ENCODE assay signal across 11 cellular contexts in genomic region chr12:103571286-103571685, GRCh38. TPM values are rescaled to one million over a fixed set of nuclear protein-coding genes. Genes with fewer than 3 reads are reported as not detected.
DNase-seq lines count a peak whose midpoint lies in the region; ATAC-seq, FAIRE-seq and TF ChIP-seq lines count a peak whose summit lies in the region.
"Had no signal": no experiment of that assay in that cellular context is flagged by ENCODE, and none has a peak within 500 bp of the region (broad histone marks: within the 10 kb centered on the region; RNA-seq: fewer than 3 reads in every experiment).

No MANE protein-coding gene starts in this region.

- H3K27ac ChIP-seq in small intestine (ENCODE audit: low read depth in 1 of 2, low read length in 1 of 2): no peak overlapping the region
- H3K27ac ChIP-seq in coronary artery: no peak overlapping the region
- H3K27ac ChIP-seq: skin epidermis, thoracic aorta had no signal

- peak; percentile 29 for DNase-seq in NCI-H187 treated with DMSO at 0.1 percent for 48 hours (lab: John Stamatoyannopoulos, UW)
- peak; percentile 49 for DNase-seq in SW480 (ENCODE audit: low spot score)
- DNase-seq in iPS-NIHi7 (ENCODE audit: extremely low spot score): peak; percentile 50
- DNase-seq in small intestine: peak; percentile 72
- DNase-seq in coronary artery (ENCODE audit: low spot score): no peak
- DNase-seq in occipital lobe (lab: John Stamatoyannopoulos, UW): no peak
- DNase-seq in HTR-8/SVneo (ENCODE audit: insufficient read length, low spot score): no peak

- WGBS in small intestine, 3 donors: 5 to 12% (median 9%) methylated on average over 18 of the region's 18 CpGs

- no peak for ATAC-seq in GM18867 (IDR thresholded peaks at IDR 0.05; ENCODE audit: unreplicated experiment)

- H3K9me3 ChIP-seq in small intestine (ENCODE audit: control insufficient read depth, low read depth): no peaks in the 10 kb centered on the region

- H3K4me1 ChIP-seq in small intestine (ENCODE audit: control insufficient read depth in 2 of 2, insufficient read depth in 1 of 2, low read depth in 1 of 2, low read length in 1 of 2): no peaks in the 10 kb centered on the region

- FAIRE-seq in small intestine (lab: Jason Lieb, UNC): no peak
- no peak for FAIRE-seq in HTR-8/SVneo (lab: Jason Lieb, UNC)

- TF ChIP-seq CTCF in coronary artery (IDR thresholded peaks at IDR 0.05): no peak

- no peak overlapping the region for H3K4me3 ChIP-seq in small intestine (ENCODE audit: low read depth in 1 of 2, low read length in 2 of 2)
- H3K4me3 ChIP-seq in coronary artery: no peak overlapping the region
- H3K4me3 ChIP-seq: skin epidermis, thoracic aorta had no signal

- no peaks in the 10 kb centered on the region for H3K36me3 ChIP-seq in small intestine (ENCODE audit: control insufficient read depth in 2 of 2, insufficient read depth in 2 of 2, low read length in 2 of 2)
- H3K36me3 ChIP-seq: thoracic aorta had no signal

- no peaks in the 10 kb centered on the region for H3K27me3 ChIP-seq in small intestine (ENCODE audit: control insufficient read depth in 2 of 2, insufficient read depth in 2 of 2, low read length in 2 of 2)

RNA-seq across cellular contexts. Expression of gene STAB2, which starts 15.8 kb away (rescaled TPM):
- under 1 TPM in 1 of 3 donors, not detected in 2; 0.06 TPM for polyA plus RNA-seq in small intestine
- total RNA-seq in occipital lobe: not detected
- total RNA-seq: fibroblast of lung, thoracic aorta had no signal
- polyA plus RNA-seq: fibroblast of lung had no signal

Comparison
In these comparisons a context has a peak if more than half of its experiments do, and no peak if none do; other contexts are left out.
1. DNase-seq: peak in NCI-H187 treated with DMSO at 0.1 percent for 48 hours (single experiment), SW480 (single experiment), iPS-NIHi7 (single experiment) and small intestine (single experiment); none in coronary artery (single experiment), occipital lobe (single experiment) and HTR-8/SVneo (single experiment).